ENCODE assay signal across 7 cellular contexts in genomic region chr2:128319457-128319772, GRCh38. TPM values are rescaled to one million over a fixed set of nuclear protein-coding genes. Genes with fewer than 3 reads are reported as not detected.
A peak's percentile ranks its signal among the peaks of the same experiment; 100 is the strongest.
DNase-seq lines count a peak whose midpoint lies in the region; ATAC-seq, FAIRE-seq and TF ChIP-seq lines count a peak whose summit lies in the region.

No MANE protein-coding gene starts in this region.

- TF ChIP-seq POLR2A in stomach (IDR thresholded peaks at IDR 0.05), result no peak

- no peak overlapping the region for H3K27ac ChIP-seq in kidney (ENCODE audit: low read depth in 2 of 2, low read length in 2 of 2)
- peak overlapping the region in 3 of 5 donors; percentile 67 to 78 (median 70) for H3K27ac ChIP-seq in stomach

- TF ChIP-seq CTCF in kidney (IDR thresholded peaks at IDR 0.05; ENCODE audit: borderline replicate concordance, extremely low read depth, insufficient read depth), result no peak
- TF ChIP-seq CTCF in stomach (IDR thresholded peaks at IDR 0.05), result no peak

- no peaks in the 10 kb centered on the region for H3K27me3 ChIP-seq in adipocyte (replicated peaks; ENCODE audit: control insufficient read depth, insufficient read depth, low read length)
- peaks cover 0 to 4% (median 0%) of the 10 kb centered on the region in 3 donors for H3K27me3 ChIP-seq in stomach

- DNase-seq in Jurkat, Clone E6-1 (ENCODE audit: low read depth, low spot score), result no peak
- DNase-seq in adipocyte (ENCODE audit: low read depth) (no peak), kidney (peak; percentile 78), stomach (no peak), NCI-H69 (lab: John Stamatoyannopoulos, UW) (no peak), dedifferentiated amniotic fluid mesenchymal stem cell (ENCODE audit: extremely low spot score) (no peak)

- 21 to 72% (median 66%) methylated on average over 4 to 19 of the region's 19 CpGs for WGBS in stomach, 5 donors

- H3K4me1 ChIP-seq in adipocyte (ENCODE audit: control insufficient read depth, insufficient read depth, low read length), result peaks cover 39% of the 10 kb centered on the region
- peaks cover 5 to 32% of the 10 kb centered on the region in 2 donors for H3K4me1 ChIP-seq in kidney (ENCODE audit: control insufficient read depth in 1 of 2, insufficient read depth in 1 of 2, low read depth in 1 of 2, low read length in 2 of 2)
- peaks cover 31 to 60% (median 59%) of the 10 kb centered on the region in 4 donors for H3K4me1 ChIP-seq in stomach

- H3K9ac ChIP-seq in adipocyte (ENCODE audit: low read length) (peak overlapping the region; percentile 84), kidney (ENCODE audit: low read length in 2 of 2) (peak overlapping the region in 1 of 2 donors; percentile 51)

- TF ChIP-seq EP300 in stomach (IDR thresholded peaks at IDR 0.05), result no peak

- H3K9me3 ChIP-seq in adipocyte (ENCODE audit: control insufficient read depth, low read length) (no peaks in the 10 kb centered on the region), kidney (ENCODE audit: control insufficient read depth in 1 of 2, low read length in 2 of 2) (no peaks in the 10 kb centered on the region), stomach (no peaks in the 10 kb centered on the region)

- ATAC-seq in HG02852 (IDR thresholded peaks at IDR 0.05; ENCODE audit: unreplicated experiment), result no peak

- FAIRE-seq in kidney (lab: Jason Lieb, UNC), result no peak

- intact Hi-C loops in kidney (cut with DNase I), result no loop called here
- intact Hi-C loops in stomach (cut with DNase I; ENCODE audit: low total_unique reads), result no loop called here

- peak overlapping the region; percentile 59 for H3K4me3 ChIP-seq in Jurkat, Clone E6-1 (ENCODE audit: low read length)
- H3K4me3 ChIP-seq in adipocyte (ENCODE audit: low read length), result peak overlapping the region; percentile 83
- peak overlapping the region; percentile 48 to 59 for H3K4me3 ChIP-seq in kidney (ENCODE audit: low read length in 2 of 2)
- H3K4me3 ChIP-seq in stomach, result peak overlapping the region; percentile 65 to 80 (median 70)

- H3K36me3 ChIP-seq in adipocyte (ENCODE audit: control insufficient read depth, insufficient read depth, low read length, severe bottlenecking) (peaks cover 5% of the 10 kb centered on the region), kidney (ENCODE audit: control insufficient read depth in 1 of 2, insufficient read depth in 2 of 2, low read length in 2 of 2) (no peaks in the 10 kb centered on the region), stomach (peaks cover 0 to 5% (median 0%) of the 10 kb centered on the region in 4 donors)

RNA-seq across cellular contexts. Expression of gene HS6ST1, which starts 0.7 kb away (rescaled TPM):
- 41.6 TPM for polyA plus RNA-seq in Jurkat, Clone E6-1 (2012; ENCODE audit: insufficient read depth, insufficient read length)
- total RNA-seq in kidney (73.9 TPM), stomach (100 to 1,000 TPM in 1 of 5 donors, 10 to 100 TPM in 2, 1 to 10 TPM in 2; 2.9 to 178 (median 20.7) TPM)
- polyA plus RNA-seq in kidney (ENCODE audit: insufficient read depth, low read depth, low replicate concordance) (49.6 TPM), stomach (10 to 100 TPM in 2 of 3 donors, 1 to 10 TPM in 1; 5.8 to 15.2 (median 10.5) TPM)

Comparison
In these comparisons a context has a peak if more than half of its experiments do, and no peak if none do; other contexts are left out.
1. H3K27ac ChIP-seq: peak in stomach (3 of 5); none in kidney (0 of 2).
2. Peak in every context shown above with its lines, with median percentiles within 50 percentile points of each other: H3K4me3 ChIP-seq.